In genomic region chr10:128007017-128007416, GRCh38 we compare ENCODE assay signal across 23 cellular contexts.
"Had no signal": no experiment of that assay in that cellular context is flagged by ENCODE, and none has a peak within 500 bp of the region (broad histone marks: within the 10 kb centered on the region; RNA-seq: fewer than 3 reads in every experiment).

No MANE protein-coding gene starts in this region.

- DNase-seq: islet precursor cell; left ventricle myocardium superior; midbrain; mucosa of descending colon; naive thymus-derived CD4-positive, alpha-beta T cell; ovary; right lobe of liver; stimulated activated CD4-positive, alpha-beta T cell treated with anti-CD3 and anti-CD28 coated beads, Interleukin-1b, Interleukin-23, amount 100 ng/mL, for 48 hours; stimulated activated CD4-positive, alpha-beta T cell treated with anti-CD3 and anti-CD28 coated beads, Interleukin-2, amount 100 ng/mL, for 48 hours; stimulated activated CD4-positive, alpha-beta T cell treated with anti-CD3 and anti-CD28 coated beads, Interleukin-4, amount 100 ng/mL, for 4 hours; stimulated activated CD8-positive, alpha-beta memory T cell treated with anti-CD3 and anti-CD28 coated beads, Interleukin-4, amount 100 ng/mL, for 48 hours; stimulated activated naive CD4-positive, alpha-beta T cell treated with Interleukin-2 at 50 U/mL for 16 hours; stimulated activated naive CD8-positive, alpha-beta T cell treated with anti-CD3 and anti-CD28 coated beads, Interleukin-15, amount 100 ng/mL, for 72 hours; substantia nigra had no signal

- H3K27ac Mint-ChIP-seq: naive thymus-derived CD4-positive, alpha-beta T cell; progenitor cell of endocrine pancreas; stimulated activated memory B cell treated with anti-CD40 and anti-IgM and Interleukin-4, amounts not matched to agents 10 μg/mL and 1 μg/mL and 100 μg/mL, for 72 hours; stimulated activated naive CD8-positive, alpha-beta T cell treated with anti-CD3 and anti-CD28 coated beads, Interleukin-15, amount 100 ng/mL, for 72 hours; type B pancreatic cell had no signal

- H3K36me3 ChIP-seq: ovary, right atrium auricular region, right lobe of liver, tibial nerve had no signal

- H3K4me3 ChIP-seq: hepatocyte, lung, mucosa of descending colon, ovary, right atrium auricular region, right lobe of liver, smooth muscle cell, tibial nerve had no signal

- H3K9me3 ChIP-seq: mucosa of descending colon, ovary, right atrium auricular region, right lobe of liver, tibial nerve had no signal

- H3K27me3 ChIP-seq: hepatocyte, ovary, right atrium auricular region, right lobe of liver, tibial nerve had no signal

- H3K27ac ChIP-seq: hepatocyte, ovary, right atrium auricular region, right lobe of liver, tibial nerve had no signal

- H2AFZ ChIP-seq: hepatocyte had no signal

- H3K4me3 Mint-ChIP-seq: naive thymus-derived CD4-positive, alpha-beta T cell; natural killer cell treated with Interleukin-12 subunit alpha and Interleukin-12 subunit beta and Interleukin-15 and Interleukin-18, amount 100 ng/mL, for 72 hours; stimulated activated memory B cell treated with anti-CD40 and anti-IgM and Interleukin-4, amounts not matched to agents 10 μg/mL and 1 μg/mL and 100 μg/mL, for 72 hours; stimulated activated naive CD8-positive, alpha-beta T cell treated with anti-CD3 and anti-CD28 coated beads, Interleukin-15, amount 100 ng/mL, for 72 hours; type B pancreatic cell had no signal

- H3K9me3 Mint-ChIP-seq: natural killer cell treated with Interleukin-12 subunit alpha and Interleukin-12 subunit beta and Interleukin-15 and Interleukin-18, amount 100 ng/mL, for 72 hours; stimulated activated memory B cell treated with anti-CD40 and anti-IgM and Interleukin-4, amounts not matched to agents 10 μg/mL and 1 μg/mL and 100 μg/mL, for 72 hours; stimulated activated naive CD8-positive, alpha-beta T cell treated with anti-CD3 and anti-CD28 coated beads, Interleukin-15, amount 100 ng/mL, for 72 hours; type B pancreatic cell had no signal

- H3K36me3 Mint-ChIP-seq: naive thymus-derived CD4-positive, alpha-beta T cell; natural killer cell treated with Interleukin-12 subunit alpha and Interleukin-12 subunit beta and Interleukin-15 and Interleukin-18, amount 100 ng/mL, for 72 hours; stimulated activated memory B cell treated with anti-CD40 and anti-IgM and Interleukin-4, amounts not matched to agents 10 μg/mL and 1 μg/mL and 100 μg/mL, for 72 hours; type B pancreatic cell had no signal

- H3K4me2 ChIP-seq: hepatocyte, smooth muscle cell had no signal

- ATAC-seq: left ventricle myocardium superior; mucosa of descending colon; naive thymus-derived CD4-positive, alpha-beta T cell; natural killer cell treated with Interleukin-12 subunit alpha and Interleukin-12 subunit beta and Interleukin-15 and Interleukin-18, amount 100 ng/mL, for 72 hours; stimulated activated memory B cell treated with anti-CD40 and anti-IgM and Interleukin-4, amounts not matched to agents 10 μg/mL and 1 μg/mL and 100 μg/mL, for 72 hours; stimulated activated naive CD8-positive, alpha-beta T cell treated with anti-CD3 and anti-CD28 coated beads, Interleukin-15, amount 100 ng/mL, for 72 hours had no signal
